17 cellular contexts compared by ENCODE assay signal in the genomic region with DNA sequence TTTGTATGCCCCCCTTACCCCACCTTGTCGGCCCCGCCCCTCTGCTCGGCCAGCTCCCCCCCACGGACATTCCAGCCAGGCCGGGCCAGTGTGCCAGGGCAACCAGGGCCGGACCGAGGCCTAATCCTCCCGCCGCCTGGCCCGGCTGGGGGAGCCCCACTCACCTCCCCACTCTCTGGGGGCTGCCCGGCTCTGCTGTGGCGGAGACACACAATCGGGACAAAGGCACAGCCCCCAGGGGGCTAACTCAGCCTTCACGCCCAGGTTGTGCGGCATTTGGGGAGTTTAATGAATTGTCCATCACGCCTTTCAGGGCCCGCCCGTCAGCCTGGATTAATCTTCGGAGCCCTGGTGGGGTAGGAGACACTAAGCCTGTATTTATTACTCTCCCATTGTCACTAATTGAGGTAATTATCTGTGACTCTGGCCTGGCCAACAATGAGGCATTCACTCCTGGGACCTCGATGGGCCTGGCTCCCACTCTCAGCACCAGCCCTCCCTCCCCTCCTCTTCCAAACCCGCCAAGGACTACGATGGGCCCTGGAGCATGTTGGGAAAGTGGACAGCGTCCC. TPM values are rescaled to one million over a fixed set of nuclear protein-coding genes. Genes with fewer than 3 reads are reported as not detected.
DNase-seq lines count a peak whose midpoint lies in the region; ATAC-seq, FAIRE-seq and TF ChIP-seq lines count a peak whose summit lies in the region.
"Had no signal": no experiment of that assay in that cellular context is flagged by ENCODE, and none has a peak within 500 bp of the region (broad histone marks: within the 10 kb centered on the region; RNA-seq: fewer than 3 reads in every experiment).

No MANE protein-coding gene starts in this region.

- no peak overlapping the region for H3K9ac ChIP-seq in BLaER1
- H3K9ac ChIP-seq in endothelial cell of umbilical vein (replicated peaks; ENCODE audit: extremely low read depth, insufficient read depth, low read length) = no peak overlapping the region

- H3K4me3 ChIP-seq in BLaER1 (no peak overlapping the region), HAP-1 (no peak overlapping the region), endothelial cell of umbilical vein (replicated peaks in 1 of 3; ENCODE audit: insufficient read depth in 1 of 3, low read depth in 1 of 3, low read length in 3 of 3) (no peak overlapping the region)
- H3K4me3 ChIP-seq: A549, MG63 had no signal

- CTCF ChIA-PET in endothelial cell of umbilical vein (lab: Charles Lee) = interaction anchor here (1.0 to 11.2 kb wide), 7 partner anchors 8 to 134 kb away, joined by 3 to 175 read pairs (median 7); a partner anchor contains a TSS
- CTCF ChIA-PET in activated CD8-positive, alpha-beta memory T cell treated with anti-CD3 and anti-CD28 coated beads, Interleukin-2, amount 10 ng/mL, durations not matched to agents 7 days and 5 days (lab: Charles Lee) = interaction anchor here (1.7 to 39.1 kb wide), 9 partner anchors 4 to 133 kb away, joined by 4 to 921 read pairs (median 16); a partner anchor contains a TSS

- in situ Hi-C loops in HAP-1 (cut with MboI; ENCODE audit: low sequenced_read_pairs) = no loop called here

- H3K9me3 ChIP-seq in BLaER1 = no peaks in the 10 kb centered on the region
- no peaks in the 10 kb centered on the region for H3K9me3 ChIP-seq in HAP-1
- H3K9me3 ChIP-seq in endothelial cell of umbilical vein (replicated peaks; ENCODE audit: control insufficient read depth, insufficient read depth, low read length) = no peaks in the 10 kb centered on the region
- H3K9me3 ChIP-seq: A549, MG63 had no signal

- peak; percentile 86 to 93 for DNase-seq in HAP-1 (ENCODE audit: low spot score in 2 of 2)
- peak; percentile 35 for DNase-seq in NCI-H82 treated with DMSO at 0.1 percent for 48 hours (lab: John Stamatoyannopoulos, UW; ENCODE audit: unreplicated experiment)
- no peak for DNase-seq in endothelial cell of umbilical vein (ENCODE audit: low read depth, low spot score)
- no peak for DNase-seq in occipital lobe (lab: John Stamatoyannopoulos, UW)
- DNase-seq in activated CD8-positive, alpha-beta memory T cell treated with anti-CD3 and anti-CD28 coated beads, Interleukin-2, amount 10 ng/mL, durations not matched to agents 7 days and 5 days = no peak
- DNase-seq in NCI-H187 treated with DMSO at 0.1 percent for 48 hours (lab: John Stamatoyannopoulos, UW) = no peak
- DNase-seq: Calu3; CD4-positive, CD25-positive, alpha-beta regulatory T cell; DMS79 treated with DMSO at 0.1 percent for 48 hours; MG63; NCI-H1105 treated with DMSO at 0.1 percent for 48 hours; NK-92 treated with Interleukin-12 subunit alpha and Interleukin-12 subunit beta, amount 100 ng/mL, for 24 hours had no signal

- BruUV-seq in endothelial cell of umbilical vein (replicated peaks; lab: Mats Ljungman, UMichigan) = no TSS peak

- H3K27ac ChIP-seq in BLaER1 = no peak overlapping the region
- H3K27ac ChIP-seq in endothelial cell of umbilical vein (ENCODE audit: insufficient read depth, low read depth, low read length) = no peak overlapping the region
- H3K27ac ChIP-seq: A549 had no signal

- H3K4me2 ChIP-seq in BLaER1 (peak overlapping the region; percentile 95), endothelial cell of umbilical vein (ENCODE audit: insufficient read depth, low read length) (no peak overlapping the region)
- H3K4me2 ChIP-seq: A549 had no signal

- intact Hi-C loops in endothelial cell of umbilical vein (cut with micrococcal nuclease) = loop anchor here (5.0 kb wide), 1 partner anchor 65 kb away; no protein-coding TSS in a partner anchor

- H3K27me3 Mint-ChIP-seq in activated CD8-positive, alpha-beta memory T cell treated with anti-CD3 and anti-CD28 coated beads, Interleukin-2, amount 10 ng/mL, durations not matched to agents 7 days and 5 days = peaks cover 73% of the 10 kb centered on the region

- ATAC-seq in activated CD8-positive, alpha-beta memory T cell treated with anti-CD3 and anti-CD28 coated beads, Interleukin-2, amount 10 ng/mL, durations not matched to agents 7 days and 5 days = no peak
- ATAC-seq in HG02588 (IDR thresholded peaks at IDR 0.05; ENCODE audit: unreplicated experiment) = no peak

- dilution Hi-C loops in endothelial cell of umbilical vein (cut with MboI; ENCODE audit: extremely low pct_ligation_motif_present, low sequenced_read_pairs) = no loop called here

- no peaks in the 10 kb centered on the region for H3K36me3 Mint-ChIP-seq in activated CD8-positive, alpha-beta memory T cell treated with anti-CD3 and anti-CD28 coated beads, Interleukin-2, amount 10 ng/mL, durations not matched to agents 7 days and 5 days
- H3K36me3 Mint-ChIP-seq: CD4-positive, CD25-positive, alpha-beta regulatory T cell had no signal

- POLR2A ChIA-PET in endothelial cell of umbilical vein (lab: Charles Lee) = no interaction called here

- peaks cover 22% of the 10 kb centered on the region for H3K27me3 ChIP-seq in BLaER1
- H3K27me3 ChIP-seq in HAP-1 (ENCODE audit: low read depth) = peaks cover 8% of the 10 kb centered on the region
- H3K27me3 ChIP-seq in endothelial cell of umbilical vein (ENCODE audit: control insufficient read depth in 2 of 2, insufficient read depth in 2 of 2, low read length in 2 of 2) = peaks cover 60 to 69% of the 10 kb centered on the region in 2 experiments

- no peak overlapping the region for H3K4me3 Mint-ChIP-seq in activated CD8-positive, alpha-beta memory T cell treated with anti-CD3 and anti-CD28 coated beads, Interleukin-2, amount 10 ng/mL, durations not matched to agents 7 days and 5 days

- H3K36me3 ChIP-seq in BLaER1 = no peaks in the 10 kb centered on the region
- no peaks in the 10 kb centered on the region; the same call in 1 of the 2 replicates for H3K36me3 ChIP-seq in HAP-1 (replicated peaks)
- H3K36me3 ChIP-seq in endothelial cell of umbilical vein (ENCODE audit: control insufficient read depth in 2 of 2, extremely low read depth in 1 of 2, insufficient read depth in 2 of 2, low read length in 2 of 2) = no peaks in the 10 kb centered on the region
- H3K36me3 ChIP-seq: MG63 had no signal

- H3K27ac Mint-ChIP-seq in activated CD8-positive, alpha-beta memory T cell treated with anti-CD3 and anti-CD28 coated beads, Interleukin-2, amount 10 ng/mL, durations not matched to agents 7 days and 5 days = no peak overlapping the region
- H3K27ac Mint-ChIP-seq: CD4-positive, CD25-positive, alpha-beta regulatory T cell had no signal

- no peak for TF ChIP-seq POLR2A in endothelial cell of umbilical vein (IDR thresholded peaks at IDR 0.05; ENCODE audit: low read depth, low read length)

- H3K4me1 Mint-ChIP-seq in activated CD8-positive, alpha-beta memory T cell treated with anti-CD3 and anti-CD28 coated beads, Interleukin-2, amount 10 ng/mL, durations not matched to agents 7 days and 5 days = peaks cover 14% of the 10 kb centered on the region

- no peaks in the 10 kb centered on the region for H3K79me2 ChIP-seq in endothelial cell of umbilical vein (ENCODE audit: control insufficient read depth, insufficient read depth, low read length)

- H3K4me1 ChIP-seq in BLaER1 = peaks cover 55% of the 10 kb centered on the region
- peaks cover 26% of the 10 kb centered on the region for H3K4me1 ChIP-seq in HAP-1
- H3K4me1 ChIP-seq in endothelial cell of umbilical vein (ENCODE audit: control insufficient read depth, extremely low read depth, insufficient read depth, low read length) = no peaks in the 10 kb centered on the region

- H2AFZ ChIP-seq in endothelial cell of umbilical vein (ENCODE audit: low read depth, low read length) = no peak overlapping the region

- no peak for TF ChIP-seq CTCF in endothelial cell of umbilical vein (IDR thresholded peaks at IDR 0.05; ENCODE audit: extremely low read depth in 1 of 2, insufficient read depth in 1 of 2, low read depth in 1 of 2, low read length in 2 of 2)

- H3K9me3 Mint-ChIP-seq in activated CD8-positive, alpha-beta memory T cell treated with anti-CD3 and anti-CD28 coated beads, Interleukin-2, amount 10 ng/mL, durations not matched to agents 7 days and 5 days (ENCODE audit: low read depth) = no peaks in the 10 kb centered on the region
- H3K9me3 Mint-ChIP-seq: CD4-positive, CD25-positive, alpha-beta regulatory T cell had no signal

- H3K9me1 ChIP-seq in endothelial cell of umbilical vein (replicated peaks; ENCODE audit: control insufficient read depth, extremely low read depth, insufficient read depth, low read length) = no peaks in the 10 kb centered on the region

- peaks cover 4% of the 10 kb centered on the region; the same call in 1 of the 2 replicates for H4K20me1 ChIP-seq in BLaER1
- H4K20me1 ChIP-seq in endothelial cell of umbilical vein (replicated peaks; ENCODE audit: control insufficient read depth, extremely low read depth, insufficient read depth, low read length) = no peaks in the 10 kb centered on the region

- FAIRE-seq in endothelial cell of umbilical vein (lab: Jason Lieb, UNC) = no peak
- FAIRE-seq: A549, H54 had no signal

RNA-seq across cellular contexts. Expression of a gene that starts 8.7 kb away (rescaled TPM):
- not detected in 2 replicates for total RNA-seq in endothelial cell of umbilical vein
- not detected in 2 replicates for polyA plus RNA-seq in endothelial cell of umbilical vein
- polyA plus RNA-seq in endothelial cell of umbilical vein (2011; cell fraction: cytosol; rRNA removed) = not detected in 2 replicates
- polyA plus RNA-seq in endothelial cell of umbilical vein (2011; cell fraction: nucleus; rRNA removed) = not detected in 2 replicates
- polyA plus RNA-seq in endothelial cell of umbilical vein (2012) = not detected in 2 replicates
- polyA minus RNA-seq in endothelial cell of umbilical vein = not detected in 2 replicates
- not detected for polyA minus RNA-seq in endothelial cell of umbilical vein (2011; cell fraction: cytosol; rRNA and poly(A)+ RNA removed)
- not detected in 2 replicates for polyA minus RNA-seq in endothelial cell of umbilical vein (2011; cell fraction: nucleus; rRNA and poly(A)+ RNA removed)
- total RNA-seq in occipital lobe = not detected
- total RNA-seq in activated CD8-positive, alpha-beta memory T cell treated with anti-CD3 and anti-CD28 coated beads, Interleukin-2, amount 10 ng/mL, durations not matched to agents 7 days and 5 days = 1 to 10 TPM in 1 of 2 experiments, under 1 TPM in 1; 0.87 to 1.2 TPM
- total RNA-seq: Calu3, NCI-H460 had no signal
- polyA plus RNA-seq: A549 had no signal

RNA-seq across cellular contexts. Expression of a gene that starts 12.4 kb away (rescaled TPM):
- total RNA-seq in endothelial cell of umbilical vein (0.22 and 0.42 TPM in 2 replicates), occipital lobe (9.2 TPM)
- 0.06 and 0.07 TPM in 2 replicates for polyA plus RNA-seq in endothelial cell of umbilical vein
- polyA plus RNA-seq in endothelial cell of umbilical vein (2011; cell fraction: cytosol; rRNA removed) = 0.06 and 0.08 TPM in 2 replicates
- 0.22 and 0.50 TPM in 2 replicates for polyA plus RNA-seq in endothelial cell of umbilical vein (2011; cell fraction: nucleus; rRNA removed)
- 0.26 and 0.31 TPM in 2 replicates for polyA plus RNA-seq in endothelial cell of umbilical vein (2012)
- polyA minus RNA-seq in endothelial cell of umbilical vein = 0.06 and 0.12 TPM in 2 replicates
- 2.7 TPM for polyA minus RNA-seq in endothelial cell of umbilical vein (2011; cell fraction: cytosol; rRNA and poly(A)+ RNA removed)
- 0.19 and 0.24 TPM in 2 replicates for polyA minus RNA-seq in endothelial cell of umbilical vein (2011; cell fraction: nucleus; rRNA and poly(A)+ RNA removed)
- total RNA-seq in activated CD8-positive, alpha-beta memory T cell treated with anti-CD3 and anti-CD28 coated beads, Interleukin-2, amount 10 ng/mL, durations not matched to agents 7 days and 5 days = under 1 TPM; 0.38 to 0.66 TPM
- polyA plus RNA-seq: CD4-positive, CD25-positive, alpha-beta regulatory T cell had no signal

RNA-seq across cellular contexts. Expression of a gene that starts 15.3 kb away (rescaled TPM):
- total RNA-seq in endothelial cell of umbilical vein (not detected in 2 replicates), occipital lobe (6.2 TPM)
- 0.04 and 0.14 TPM in 2 replicates for polyA plus RNA-seq in endothelial cell of umbilical vein
- 0.05 and 0.10 TPM in 2 replicates for polyA plus RNA-seq in endothelial cell of umbilical vein (2011; cell fraction: cytosol; rRNA removed)
- polyA plus RNA-seq in endothelial cell of umbilical vein (2011; cell fraction: nucleus; rRNA removed) = 0.07 TPM in 1 of 2 replicates, not detected in the other
- 0.15 and 0.24 TPM in 2 replicates for polyA plus RNA-seq in endothelial cell of umbilical vein (2012)
- 0.70 TPM in 1 of 2 replicates, not detected in the other for polyA minus RNA-seq in endothelial cell of umbilical vein
- 2.5 TPM for polyA minus RNA-seq in endothelial cell of umbilical vein (2011; cell fraction: cytosol; rRNA and poly(A)+ RNA removed)
- not detected in 2 replicates for polyA minus RNA-seq in endothelial cell of umbilical vein (2011; cell fraction: nucleus; rRNA and poly(A)+ RNA removed)
- total RNA-seq in activated CD8-positive, alpha-beta memory T cell treated with anti-CD3 and anti-CD28 coated beads, Interleukin-2, amount 10 ng/mL, durations not matched to agents 7 days and 5 days = 1 to 10 TPM; 2.0 to 4.4 TPM
- total RNA-seq: Calu3 had no signal
- polyA plus RNA-seq: CD4-positive, CD25-positive, alpha-beta regulatory T cell had no signal

RNA-seq across cellular contexts. Expression of a gene that starts 29.5 kb away (rescaled TPM):
- 172 and 187 TPM in 2 replicates for total RNA-seq in endothelial cell of umbilical vein
- 138 and 149 TPM in 2 replicates for polyA plus RNA-seq in endothelial cell of umbilical vein
- polyA plus RNA-seq in endothelial cell of umbilical vein (2011; cell fraction: cytosol; rRNA removed) = 212 and 244 TPM in 2 replicates
- 167 and 199 TPM in 2 replicates for polyA plus RNA-seq in endothelial cell of umbilical vein (2011; cell fraction: nucleus; rRNA removed)
- 165 and 188 TPM in 2 replicates for polyA plus RNA-seq in endothelial cell of umbilical vein (2012)
- 179 and 190 TPM in 2 replicates for polyA minus RNA-seq in endothelial cell of umbilical vein
- 74.8 TPM for polyA minus RNA-seq in endothelial cell of umbilical vein (2011; cell fraction: cytosol; rRNA and poly(A)+ RNA removed)
- 45.0 and 53.9 TPM in 2 replicates for polyA minus RNA-seq in endothelial cell of umbilical vein (2011; cell fraction: nucleus; rRNA and poly(A)+ RNA removed)
- 67.5 TPM for total RNA-seq in occipital lobe
- 100 to 1,000 TPM in 1 of 2 experiments, 10 to 100 TPM in 1; 89.4 to 118 TPM for total RNA-seq in activated CD8-positive, alpha-beta memory T cell treated with anti-CD3 and anti-CD28 coated beads, Interleukin-2, amount 10 ng/mL, durations not matched to agents 7 days and 5 days

RNA-seq across cellular contexts. Expression of a gene that starts 31.8 kb away (rescaled TPM):
- total RNA-seq in endothelial cell of umbilical vein = 50.0 and 54.9 TPM in 2 replicates
- 52.1 and 59.5 TPM in 2 replicates for polyA plus RNA-seq in endothelial cell of umbilical vein
- 58.4 and 63.5 TPM in 2 replicates for polyA plus RNA-seq in endothelial cell of umbilical vein (2011; cell fraction: cytosol; rRNA removed)
- 49.4 and 50.8 TPM in 2 replicates for polyA plus RNA-seq in endothelial cell of umbilical vein (2011; cell fraction: nucleus; rRNA removed)
- 49.7 and 56.2 TPM in 2 replicates for polyA plus RNA-seq in endothelial cell of umbilical vein (2012)
- 47.0 and 53.3 TPM in 2 replicates for polyA minus RNA-seq in endothelial cell of umbilical vein
- 40.7 TPM for polyA minus RNA-seq in endothelial cell of umbilical vein (2011; cell fraction: cytosol; rRNA and poly(A)+ RNA removed)
- polyA minus RNA-seq in endothelial cell of umbilical vein (2011; cell fraction: nucleus; rRNA and poly(A)+ RNA removed) = 17.3 and 22.1 TPM in 2 replicates
- 27.9 TPM for total RNA-seq in occipital lobe
- total RNA-seq in activated CD8-positive, alpha-beta memory T cell treated with anti-CD3 and anti-CD28 coated beads, Interleukin-2, amount 10 ng/mL, durations not matched to agents 7 days and 5 days = 10 to 100 TPM; 58.9 to 66.0 TPM

Comparison
In these comparisons a context has a peak if more than half of its experiments do, and no peak if none do; other contexts are left out.
1. DNase-seq: peak in HAP-1 (2 of 2) and NCI-H82 treated with DMSO at 0.1 percent for 48 hours (single experiment); none in endothelial cell of umbilical vein (single experiment), occipital lobe (single experiment), activated CD8-positive, alpha-beta memory T cell treated with anti-CD3 and anti-CD28 coated beads, Interleukin-2, amount 10 ng/mL, durations not matched to agents 7 days and 5 days (single experiment) and NCI-H187 treated with DMSO at 0.1 percent for 48 hours (single experiment).